Comparison of ENCODE assay signal across 8 cellular contexts in genomic region chr3:95522449-95522848, GRCh38.
"Had no signal": no experiment of that assay in that cellular context is flagged by ENCODE, and none has a peak within 500 bp of the region (broad histone marks: within the 10 kb centered on the region; RNA-seq: fewer than 3 reads in every experiment).

No MANE protein-coding gene starts in this region.

- ATAC-seq: GM12878 had no signal

- DNase-seq: GDM1, GF-D8 had no signal

- FAIRE-seq: G401.6, GM12878, GM12891, GM12892, GM18507, GM19239 had no signal
